ENCODE assay signal across 8 cellular contexts in the genomic region with DNA sequence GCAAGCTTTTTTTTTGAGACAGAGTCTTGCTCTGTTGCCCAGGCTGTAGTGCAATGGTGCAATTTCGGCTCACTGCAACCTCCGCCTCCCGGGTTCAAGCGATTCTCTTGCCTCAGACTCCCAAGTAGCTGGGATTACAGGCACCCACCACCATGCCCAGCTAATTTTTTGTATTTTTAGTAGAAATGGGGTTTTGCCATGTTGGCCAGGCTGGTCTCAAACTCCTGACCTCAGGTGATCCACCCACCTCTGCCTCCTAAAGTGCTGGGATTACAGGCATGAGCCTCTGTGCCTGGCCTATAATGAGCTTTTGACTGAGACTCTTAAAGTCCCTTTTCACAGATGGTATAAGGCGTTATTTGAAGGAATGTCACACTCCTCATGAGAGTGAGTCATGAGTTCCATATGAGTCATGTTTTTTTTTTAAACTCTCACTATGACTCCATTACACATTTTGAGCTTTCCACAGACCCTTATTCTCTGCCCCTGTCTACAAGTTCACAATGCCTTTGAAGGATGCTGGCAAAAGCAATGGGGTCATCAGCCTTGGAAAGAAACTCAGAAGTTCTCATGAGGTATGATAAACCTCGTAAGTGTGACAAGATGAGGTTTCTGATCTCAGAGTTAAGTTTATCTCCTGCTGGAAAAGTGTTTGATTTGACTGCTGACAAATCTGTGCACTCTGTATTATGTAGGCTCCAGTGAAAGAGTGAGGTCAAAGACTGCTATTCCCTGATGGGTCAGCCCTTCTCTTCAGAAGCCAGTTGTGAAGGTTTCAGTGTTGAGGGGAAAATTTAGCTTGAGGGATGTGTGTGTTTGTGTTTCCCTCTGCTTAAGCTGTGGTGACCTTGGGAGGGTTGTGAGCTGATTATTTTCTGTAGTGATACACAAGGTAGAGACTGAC. TPM values are rescaled to one million over a fixed set of nuclear protein-coding genes. Genes with fewer than 3 reads are reported as not detected.
A peak's percentile ranks its signal among the peaks of the same experiment; 100 is the strongest.
DNase-seq lines count a peak whose midpoint lies in the region; ATAC-seq, FAIRE-seq and TF ChIP-seq lines count a peak whose summit lies in the region.
"Not testable (repeated sequence)": the region's sequence is repeated elsewhere in the genome, so short reads cannot be mapped to it uniquely, and the experiment has no call there.

No MANE protein-coding gene starts in this region.

- H3K4me3 ChIP-seq in SJSA1; astrocyte (ENCODE audit: insufficient read depth, low read depth, low read length); gastroesophageal sphincter: not testable (repeated sequence)

- ATAC-seq in GM19372 (IDR thresholded peaks at IDR 0.05; ENCODE audit: low read depth, unreplicated experiment) (peak; percentile 54), HG02759 (IDR thresholded peaks at IDR 0.05; ENCODE audit: unreplicated experiment) (peak; percentile 82), HG03565 (IDR thresholded peaks at IDR 0.05; ENCODE audit: unreplicated experiment) (peak; percentile 85), gastroesophageal sphincter (peak; percentile 74)
- peak; percentile 95 for ATAC-seq in stimulated activated effector memory CD8-positive, alpha-beta T cell treated with anti-CD3 and anti-CD28 coated beads, Interleukin-12 subunit alpha, Interleukin-12 subunit beta, amount 100 ng/mL, for 72 hours

- H3K4me1 ChIP-seq in SJSA1 (replicated peaks): peaks cover 21% of the 10 kb centered on the region
- not testable (repeated sequence) for H3K4me1 ChIP-seq in astrocyte (ENCODE audit: insufficient read depth, low read length); gastroesophageal sphincter

- not testable (repeated sequence) for H3K36me3 ChIP-seq in SJSA1; astrocyte (ENCODE audit: insufficient read depth, low read length); gastroesophageal sphincter

- not testable (repeated sequence) for H3K9me3 Mint-ChIP-seq in astrocyte (ENCODE audit: unreplicated experiment); stimulated activated effector memory CD8-positive, alpha-beta T cell treated with anti-CD3 and anti-CD28 coated beads, Interleukin-12 subunit alpha, Interleukin-12 subunit beta, amount 100 ng/mL, for 72 hours

- H4K20me1 ChIP-seq in astrocyte (ENCODE audit: insufficient read depth, low read length): not testable (repeated sequence)

- FAIRE-seq in astrocyte (lab: Jason Lieb, UNC): peak; percentile 91

- H3K27ac ChIP-seq in SJSA1 (peak overlapping the region; percentile 68), astrocyte (ENCODE audit: low read depth, low read length) (peak overlapping the region; percentile 77), gastroesophageal sphincter (peak overlapping the region; percentile 67 to 74 (median 70))

- not testable (repeated sequence) for TF ChIP-seq POLR2A in gastroesophageal sphincter (IDR thresholded peaks at IDR 0.05)

- TF ChIP-seq EP300 in gastroesophageal sphincter (IDR thresholded peaks at IDR 0.05): not testable (repeated sequence)

- H2AFZ ChIP-seq in astrocyte (ENCODE audit: low read depth, low read length): not testable (repeated sequence)

- H3K4me3 Mint-ChIP-seq in astrocyte (ENCODE audit: unreplicated experiment): not testable (repeated sequence)
- peak overlapping the region; percentile 31 for H3K4me3 Mint-ChIP-seq in stimulated activated effector memory CD8-positive, alpha-beta T cell treated with anti-CD3 and anti-CD28 coated beads, Interleukin-12 subunit alpha, Interleukin-12 subunit beta, amount 100 ng/mL, for 72 hours

- H3K9me3 ChIP-seq in SJSA1 (replicated peaks); astrocyte (ENCODE audit: insufficient read depth, low read depth, low read length); gastroesophageal sphincter: not testable (repeated sequence)

- not testable (repeated sequence) for H3K4me1 Mint-ChIP-seq in astrocyte (ENCODE audit: low read depth, unreplicated experiment)
- H3K4me1 Mint-ChIP-seq in stimulated activated effector memory CD8-positive, alpha-beta T cell treated with anti-CD3 and anti-CD28 coated beads, Interleukin-12 subunit alpha, Interleukin-12 subunit beta, amount 100 ng/mL, for 72 hours: peaks cover 12% of the 10 kb centered on the region

- not testable (repeated sequence) for H3K27me3 ChIP-seq in SJSA1 (replicated peaks); astrocyte (ENCODE audit: insufficient read depth, low read length); gastroesophageal sphincter

- peak overlapping the region; percentile 52 for H3K9ac ChIP-seq in astrocyte (ENCODE audit: low read length)

- H3K36me3 Mint-ChIP-seq in astrocyte (ENCODE audit: low read depth, unreplicated experiment); stimulated activated effector memory CD8-positive, alpha-beta T cell treated with anti-CD3 and anti-CD28 coated beads, Interleukin-12 subunit alpha, Interleukin-12 subunit beta, amount 100 ng/mL, for 72 hours: not testable (repeated sequence)

- peak overlapping the region; percentile 69 for H3K27ac Mint-ChIP-seq in astrocyte (ENCODE audit: unreplicated experiment)
- H3K27ac Mint-ChIP-seq in stimulated activated effector memory CD8-positive, alpha-beta T cell treated with anti-CD3 and anti-CD28 coated beads, Interleukin-12 subunit alpha, Interleukin-12 subunit beta, amount 100 ng/mL, for 72 hours: peak overlapping the region; percentile 87

- peak overlapping the region; percentile 37 for H3K4me2 ChIP-seq in astrocyte (ENCODE audit: low read length)

- DNase-seq in EL: peak; percentile 76
- peak in 1 of 2 experiments; percentile 65 for DNase-seq in SJSA1 (ENCODE audit: low read depth in 1 of 2, low spot score in 2 of 2)
- peak; percentile 76 for DNase-seq in astrocyte (ENCODE audit: low read depth)
- DNase-seq in stimulated activated effector memory CD8-positive, alpha-beta T cell treated with anti-CD3 and anti-CD28 coated beads, Interleukin-12 subunit alpha, Interleukin-12 subunit beta, amount 100 ng/mL, for 72 hours (ENCODE audit: low spot score in 2 of 2): peak in 1 of 2 donors; percentile 50

- not testable (repeated sequence) for H3K79me2 ChIP-seq in astrocyte (ENCODE audit: insufficient read depth, low read length)

- not testable (repeated sequence) for H3K27me3 Mint-ChIP-seq in astrocyte (ENCODE audit: low read depth, unreplicated experiment)

- TF ChIP-seq CTCF in astrocyte (IDR thresholded peaks at IDR 0.05; ENCODE audit: insufficient read depth, low read depth, low read length); gastroesophageal sphincter (IDR thresholded peaks at IDR 0.05): not testable (repeated sequence)

- WGBS in gastroesophageal sphincter (ENCODE audit: low coverage in 1 of 2), 2 donors: 68 to 81% methylated on average over 4 of the region's 6 CpGs

RNA-seq across cellular contexts. Expression of a gene that starts 39.1 kb away (rescaled TPM):
- total RNA-seq in SJSA1 (2014; rRNA removed; shearing (Covaris generic)): 473 and 636 TPM in 2 replicates
- 606 and 665 TPM in 2 replicates for total RNA-seq in astrocyte
- total RNA-seq in gastroesophageal sphincter: 100 to 1,000 TPM; 204 to 360 (median 274) TPM
